ENCODE assay signal across 31 cellular contexts in genomic region chr3:194604126-194604525, GRCh38.
"Had no signal": no experiment of that assay in that cellular context is flagged by ENCODE, and none has a peak within 500 bp of the region (broad histone marks: within the 10 kb centered on the region; RNA-seq: fewer than 3 reads in every experiment).

No MANE protein-coding gene starts in this region.

- H3K27ac ChIP-seq: KMS-11 had no signal

- H3K4me2 ChIP-seq: KMS-11 had no signal

- H3K9ac ChIP-seq: KMS-11 had no signal

- H3K27me3 ChIP-seq: MG63 had no signal

- DNase-seq: MG63, MM.1S, MV-4-11, NCI-H1092, NCI-H1092 treated with DMSO at 0.1 percent for 48 hours, NCI-H1105 treated with DMSO at 0.1 percent for 48 hours, NCI-H1417, NCI-H1417 treated with DMSO at 0.1 percent for 48 hours, NCI-H1436 treated with DMSO at 0.1 percent for 48 hours, NCI-H146, NCI-H1694, NCI-H1694 treated with DMSO at 0.1 percent for 48 hours, NCI-H187, NCI-H187 treated with DMSO at 0.1 percent for 48 hours, NCI-H1930, NCI-H2029, NCI-H2029 treated with DMSO at 0.1 percent for 48 hours, NCI-H2081, NCI-H2081 treated with DMSO at 0.1 percent for 48 hours, NCI-H2107, NCI-H2171, NCI-H2171 treated with DMSO at 0.1 percent for 48 hours, NCI-H2227 treated with DMSO at 0.1 percent for 48 hours, NCI-H226, NCI-H345, NCI-H446, NCI-H446 treated with DMSO at 0.1 percent for 48 hours, NCI-H510A, NCI-H510A treated with DMSO at 0.1 percent for 48 hours, NCI-H524 had no signal

- H3K9me3 ChIP-seq: MG63 had no signal

- H3K4me3 ChIP-seq: MG63 had no signal
